Comparison of ENCODE assay signal across 5 cellular contexts in the genomic region with DNA sequence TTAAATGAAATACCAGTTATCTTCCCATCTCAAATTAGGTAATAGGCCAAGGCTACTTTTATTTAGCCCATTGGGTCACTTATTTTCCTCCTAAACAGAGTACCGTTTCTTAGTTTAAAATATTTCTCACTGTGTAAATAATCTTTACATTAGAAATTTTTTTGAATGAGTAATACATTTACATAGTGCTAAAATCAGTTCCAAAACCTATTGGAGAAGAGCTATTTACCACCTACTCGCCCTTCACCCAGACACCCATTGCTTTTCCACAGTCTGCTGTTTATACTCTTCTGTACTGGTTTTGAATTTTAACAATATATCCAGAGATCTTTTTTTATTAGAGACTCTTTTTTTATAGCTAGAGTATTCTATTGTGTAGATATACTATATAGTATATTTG.
"Had no signal": no experiment of that assay in that cellular context is flagged by ENCODE, and none has a peak within 500 bp of the region (broad histone marks: within the 10 kb centered on the region; RNA-seq: fewer than 3 reads in every experiment).

No MANE protein-coding gene starts in this region.

- ATAC-seq: HepG2, K562 had no signal

- H3K27ac Mint-ChIP-seq: IgD-negative memory B cell had no signal

- DNase-seq: IMR-90 had no signal

- H3K4me3 Mint-ChIP-seq: IgD-negative memory B cell had no signal

- H3K9me3 Mint-ChIP-seq: IgD-negative memory B cell had no signal

- H3K27ac ChIP-seq: HL-60 had no signal

- H3K4me3 ChIP-seq: K562 had no signal

- H3K27me3 Mint-ChIP-seq: IgD-negative memory B cell had no signal
